Comparison of ENCODE assay signal across 13 cellular contexts in genomic region chr1:170068923-170069322, GRCh38. TPM values are rescaled to one million over a fixed set of nuclear protein-coding genes. Genes with fewer than 3 reads are reported as not detected.
DNase-seq lines count a peak whose midpoint lies in the region; ATAC-seq and TF ChIP-seq lines count a peak whose summit lies in the region.
"Had no signal": no experiment of that assay in that cellular context is flagged by ENCODE, and none has a peak within 500 bp of the region (broad histone marks: within the 10 kb centered on the region; RNA-seq: fewer than 3 reads in every experiment).

No MANE protein-coding gene starts in this region.

- H3K27ac ChIP-seq in coronary artery: no peak overlapping the region
- H3K27ac ChIP-seq: parathyroid adenoma, SJCRH30 had no signal

- peaks cover 2% of the 10 kb centered on the region; the same call in 1 of the 2 replicates for H3F3A ChIP-seq in Loucy (ENCODE audit: low read depth)

- peak overlapping the region; percentile 99 for H3K4me2 ChIP-seq in Loucy (ENCODE audit: low read depth, low read length, poor library complexity, severe bottlenecking)

- no peaks in the 10 kb centered on the region for H3K27me3 ChIP-seq in Loucy (ENCODE audit: insufficient read depth, low read length, poor library complexity, severe bottlenecking)
- H3K27me3 ChIP-seq: SJCRH30 had no signal

- peaks cover 2 to 6% of the 10 kb centered on the region in 2 donors for H3K36me3 Mint-ChIP-seq in activated T-cell treated with anti-CD3 and anti-CD28 coated beads, Interleukin-2, amount 50 U/mL, for 72 hours (ENCODE audit: insufficient read depth in 2 of 2)
- peaks cover 43% of the 10 kb centered on the region for H3K36me3 Mint-ChIP-seq in brain
- peaks cover 5 to 9% of the 10 kb centered on the region in 2 donors for H3K36me3 Mint-ChIP-seq in stimulated activated naive B cell treated with anti-CD40 and anti-IgM and Interleukin-4, amounts not matched to agents 10 μg/mL and 1 μg/mL and 100 μg/mL, for 72 hours

- no peaks in the 10 kb centered on the region for H3K27me3 Mint-ChIP-seq in activated T-cell treated with anti-CD3 and anti-CD28 coated beads, Interleukin-2, amount 50 U/mL, for 72 hours (ENCODE audit: low read depth)
- peaks cover 4% of the 10 kb centered on the region for H3K27me3 Mint-ChIP-seq in brain
- H3K27me3 Mint-ChIP-seq in stimulated activated naive B cell treated with anti-CD40 and anti-IgM and Interleukin-4, amounts not matched to agents 10 μg/mL and 1 μg/mL and 100 μg/mL, for 72 hours: no peaks in the 10 kb centered on the region

- peak overlapping the region; percentile 73 for H3K9ac ChIP-seq in Loucy (ENCODE audit: low read depth, low read length, poor library complexity, severe bottlenecking)
- H3K9ac ChIP-seq: parathyroid adenoma had no signal

- peak overlapping the region; percentile 74 for H3K4me3 ChIP-seq in Loucy (ENCODE audit: low read length, poor library complexity, severe bottlenecking)
- no peak overlapping the region for H3K4me3 ChIP-seq in coronary artery
- H3K4me3 ChIP-seq: SJCRH30 had no signal

- peaks cover 70% of the 10 kb centered on the region for H3K4me1 Mint-ChIP-seq in activated T-cell treated with anti-CD3 and anti-CD28 coated beads, Interleukin-2, amount 50 U/mL, for 72 hours (ENCODE audit: low read depth)
- peaks cover 63% of the 10 kb centered on the region for H3K4me1 Mint-ChIP-seq in brain
- peaks cover 22 to 48% of the 10 kb centered on the region in 2 donors for H3K4me1 Mint-ChIP-seq in stimulated activated naive B cell treated with anti-CD40 and anti-IgM and Interleukin-4, amounts not matched to agents 10 μg/mL and 1 μg/mL and 100 μg/mL, for 72 hours

- peak; percentile 50 to 74 for ATAC-seq in activated T-cell treated with anti-CD3 and anti-CD28 coated beads, Interleukin-2, amount 50 U/mL, for 72 hours (replicated peaks in 1 of 2)
- no peak for ATAC-seq in stimulated activated naive B cell treated with anti-CD40 and anti-IgM and Interleukin-4, amounts not matched to agents 10 μg/mL and 1 μg/mL and 100 μg/mL, for 72 hours (replicated peaks)

- H3K9me3 Mint-ChIP-seq in activated T-cell treated with anti-CD3 and anti-CD28 coated beads, Interleukin-2, amount 50 U/mL, for 72 hours: no peaks in the 10 kb centered on the region
- H3K9me3 Mint-ChIP-seq in brain: peaks cover 7 to 25% (median 20%) of the 10 kb centered on the region in 5 experiments
- peaks cover 0 to 2% of the 10 kb centered on the region in 2 donors for H3K9me3 Mint-ChIP-seq in stimulated activated naive B cell treated with anti-CD40 and anti-IgM and Interleukin-4, amounts not matched to agents 10 μg/mL and 1 μg/mL and 100 μg/mL, for 72 hours

- H4K20me1 ChIP-seq in Loucy (ENCODE audit: insufficient read depth, low read length, poor library complexity, severe bottlenecking): no peaks in the 10 kb centered on the region

- TF ChIP-seq CTCF in Loucy (conservative IDR thresholded peaks at IDR 0.05; ENCODE audit: low read length): no peak
- TF ChIP-seq CTCF in brain (conservative IDR thresholded peaks at IDR 0.05): no peak
- no peak for TF ChIP-seq CTCF in coronary artery (IDR thresholded peaks at IDR 0.05)

- H3K27ac Mint-ChIP-seq in activated T-cell treated with anti-CD3 and anti-CD28 coated beads, Interleukin-2, amount 50 U/mL, for 72 hours: peak overlapping the region; percentile 64
- H3K27ac Mint-ChIP-seq in brain: peak overlapping the region in 2 of 5 experiments; percentile 38 to 54
- peak overlapping the region; percentile 51 for H3K27ac Mint-ChIP-seq in stimulated activated naive B cell treated with anti-CD40 and anti-IgM and Interleukin-4, amounts not matched to agents 10 μg/mL and 1 μg/mL and 100 μg/mL, for 72 hours

- H3K9me2 ChIP-seq in Loucy (replicated peaks; ENCODE audit: low read depth, low read length): no peaks in the 10 kb centered on the region

- no peaks in the 10 kb centered on the region for H3K36me3 ChIP-seq in Loucy (ENCODE audit: insufficient read depth, low read length)
- H3K36me3 ChIP-seq: SJCRH30 had no signal

- H3K9me3 ChIP-seq in Loucy (ENCODE audit: insufficient read depth, low read depth, low read length): no peaks in the 10 kb centered on the region
- H3K9me3 ChIP-seq: SJCRH30 had no signal

- peaks cover 63% of the 10 kb centered on the region for H3K4me1 ChIP-seq in Loucy (ENCODE audit: insufficient read depth, low read length, poor library complexity, severe bottlenecking)
- H3K4me1 ChIP-seq: parathyroid adenoma, SJCRH30 had no signal

- no peak for DNase-seq in activated T-cell treated with anti-CD3 and anti-CD28 coated beads, Interleukin-2, amount 50 U/mL, for 72 hours
- DNase-seq in activated T-cell treated with anti-CD3 and anti-CD28 coated beads, Interleukin-2, amount 50 U/mL, for 48 hours: no peak
- DNase-seq in stimulated activated naive B cell treated with anti-CD40 and anti-IgM and Interleukin-4, amounts not matched to agents 10 μg/mL and 1 μg/mL and 100 μg/mL, for 72 hours: no peak
- no peak for DNase-seq in NCI-H1694 (lab: John Stamatoyannopoulos, UW)
- no peak for DNase-seq in coronary artery (ENCODE audit: low spot score)
- DNase-seq in NCI-H69 (lab: John Stamatoyannopoulos, UW): no peak
- DNase-seq: DMS153; effector memory CD4-positive, alpha-beta T cell; NCI-H2171 treated with DMSO at 0.1 percent for 48 hours; SJCRH30 had no signal

- H3K79me2 ChIP-seq in Loucy (ENCODE audit: insufficient read depth, low read length): peaks cover 44% of the 10 kb centered on the region

- peak overlapping the region; percentile 75 to 90 for H3K4me3 Mint-ChIP-seq in activated T-cell treated with anti-CD3 and anti-CD28 coated beads, Interleukin-2, amount 50 U/mL, for 72 hours
- peak overlapping the region in 3 of 5 experiments; percentile 14 to 76 (median 32) for H3K4me3 Mint-ChIP-seq in brain
- peak overlapping the region; percentile 26 to 56 for H3K4me3 Mint-ChIP-seq in stimulated activated naive B cell treated with anti-CD40 and anti-IgM and Interleukin-4, amounts not matched to agents 10 μg/mL and 1 μg/mL and 100 μg/mL, for 72 hours

- H2AFZ ChIP-seq in Loucy (ENCODE audit: low read length): peak overlapping the region; percentile 34; the same call in 1 of the 2 replicates
- H2AFZ ChIP-seq: parathyroid adenoma had no signal

RNA-seq across cellular contexts. Expression of gene KIFAP3, which starts 5.6 kb away (rescaled TPM):
- total RNA-seq in activated T-cell treated with anti-CD3 and anti-CD28 coated beads, Interleukin-2, amount 50 U/mL, for 72 hours: 10 to 100 TPM; 23.2 to 27.1 TPM
- polyA plus RNA-seq in brain (ENCODE audit: insufficient read depth, low read depth, low replicate concordance): 63.7 TPM

Comparison
In these comparisons a context has a peak if more than half of its experiments do, and no peak if none do; other contexts are left out.
1. ATAC-seq: peak in activated T-cell treated with anti-CD3 and anti-CD28 coated beads, Interleukin-2, amount 50 U/mL, for 72 hours (2 of 2); none in stimulated activated naive B cell treated with anti-CD40 and anti-IgM and Interleukin-4, amounts not matched to agents 10 μg/mL and 1 μg/mL and 100 μg/mL, for 72 hours (0 of 2).
2. H3K4me3 Mint-ChIP-seq: peak in every context shown above with its lines; median percentile 82 in activated T-cell treated with anti-CD3 and anti-CD28 coated beads, Interleukin-2, amount 50 U/mL, for 72 hours; 41 in stimulated activated naive B cell treated with anti-CD40 and anti-IgM and Interleukin-4, amounts not matched to agents 10 μg/mL and 1 μg/mL and 100 μg/mL, for 72 hours; 32 in brain.